Comparison of ENCODE assay signal across 8 cellular contexts in the genomic region with DNA sequence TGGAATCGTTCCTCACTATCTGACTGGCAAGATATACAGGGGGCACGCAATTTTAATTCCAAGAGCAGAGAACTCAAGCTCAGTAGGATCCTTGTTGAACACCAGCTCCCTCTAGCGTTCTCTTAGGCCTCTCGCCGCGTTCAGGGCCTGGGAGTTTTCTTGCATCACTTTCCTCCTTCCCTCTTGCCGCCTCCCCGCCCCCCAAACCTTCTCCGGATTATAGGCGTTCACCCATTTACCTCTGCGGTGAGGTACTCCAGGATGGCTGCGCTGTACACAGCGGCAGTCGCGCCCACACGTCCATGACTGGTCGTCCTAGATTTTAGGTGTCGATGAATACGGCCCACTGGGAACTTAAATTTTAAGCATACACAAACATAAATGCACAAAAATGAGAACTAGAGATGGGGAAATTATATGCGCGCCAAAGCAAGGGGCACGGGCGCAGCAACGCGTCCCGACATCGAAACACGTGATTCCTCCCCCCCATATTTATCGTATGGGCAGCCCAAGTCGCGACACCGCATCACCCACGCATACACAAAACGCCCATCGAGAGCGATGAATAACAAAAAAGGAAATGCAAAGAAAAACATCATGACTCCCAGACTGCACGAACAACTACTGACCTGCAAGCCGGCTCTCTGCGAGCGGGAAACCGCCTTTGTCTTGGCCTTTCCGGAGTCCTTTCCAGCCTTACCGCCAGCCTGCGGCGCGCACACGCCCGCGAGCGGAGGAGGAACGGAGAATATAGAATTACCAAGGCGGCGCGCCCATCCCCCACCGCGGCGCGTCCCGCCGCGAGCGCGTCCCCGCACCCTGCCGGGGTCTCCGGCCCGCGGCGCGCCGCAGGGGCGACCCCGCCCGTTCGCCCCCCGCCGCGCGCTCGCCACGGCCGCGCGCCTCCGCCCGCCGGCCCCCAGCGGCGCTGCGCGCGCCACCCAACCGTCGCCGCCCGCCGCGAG. TPM values are rescaled to one million over a fixed set of nuclear protein-coding genes. Genes with fewer than 3 reads are reported as not detected.
DNase-seq lines count a peak whose midpoint lies in the region; ATAC-seq lines count a peak whose summit lies in the region.

No MANE protein-coding gene starts in this region.

- peak; percentile 95 for DNase-seq in Ammon's horn (ENCODE audit: low spot score)
- DNase-seq in NCI-H460 (ENCODE audit: extremely low read depth, low read depth): peak; percentile 93
- peak; percentile 85 to 92 for DNase-seq in activated CD4-positive, alpha-beta T cell treated with anti-CD3 and anti-CD28 coated beads for 24 hours (ENCODE audit: low read depth in 2 of 2)
- DNase-seq in stimulated activated CD4-positive, alpha-beta T cell treated with anti-CD3 and anti-CD28 coated beads, Interleukin-1b, Interleukin-23, amount 100 ng/mL, for 1 hour (ENCODE audit: low read depth in 2 of 2): peak; percentile 62 to 76

- peak; percentile 26 for ATAC-seq in GM19043 (IDR thresholded peaks at IDR 0.05; ENCODE audit: low read depth, unreplicated experiment)
- ATAC-seq in HG03432 (IDR thresholded peaks at IDR 0.05; ENCODE audit: unreplicated experiment): peak; percentile 26

- H3K27ac ChIP-seq in cingulate gyrus (ENCODE audit: low read depth, low read length) (peak overlapping the region; percentile 96), layer of hippocampus (ENCODE audit: low read depth, low read length) (peak overlapping the region; percentile 88)

- H3K27me3 ChIP-seq in layer of hippocampus (ENCODE audit: control insufficient read depth, insufficient read depth, low read length): no peaks in the 10 kb centered on the region

RNA-seq across cellular contexts. Expression of a gene that starts 0.8 kb away (rescaled TPM):
- total RNA-seq in NCI-H460 (2014; rRNA removed; shearing (Covaris generic)): 424 and 447 TPM in 2 replicates
- 593 and 720 TPM in 2 replicates for polyA plus RNA-seq in NCI-H460 (2014; cell fraction: nucleus; rRNA removed)

RNA-seq across cellular contexts. Expression of a gene that starts 2.9 kb away (rescaled TPM):
- 27.6 and 29.8 TPM in 2 replicates for total RNA-seq in NCI-H460 (2014; rRNA removed; shearing (Covaris generic))
- polyA plus RNA-seq in NCI-H460 (2014; cell fraction: nucleus; rRNA removed): 19.8 and 27.5 TPM in 2 replicates

RNA-seq across cellular contexts. Expression of a gene that starts 55.1 kb away (rescaled TPM):
- total RNA-seq in NCI-H460 (2014; rRNA removed; shearing (Covaris generic)): 42.3 and 44.7 TPM in 2 replicates
- polyA plus RNA-seq in NCI-H460 (2014; cell fraction: nucleus; rRNA removed): 14.7 and 19.4 TPM in 2 replicates

Comparison
In these comparisons a context has a peak if more than half of its experiments do, and no peak if none do; other contexts are left out.
1. Peak in every context shown above with its lines: DNase-seq, ATAC-seq and H3K27ac ChIP-seq.